Comparison of ENCODE assay signal across 19 cellular contexts in genomic region chr7:3103614-3104399, GRCh38.
DNase-seq lines count a peak whose midpoint lies in the region; ATAC-seq, FAIRE-seq and TF ChIP-seq lines count a peak whose summit lies in the region.
"Had no signal": no experiment of that assay in that cellular context is flagged by ENCODE, and none has a peak within 500 bp of the region (broad histone marks: within the 10 kb centered on the region; RNA-seq: fewer than 3 reads in every experiment).

No MANE protein-coding gene starts in this region.

- BruUV-seq in HepG2 (replicated peaks; lab: Mats Ljungman, UMichigan) = no TSS peak

- H3K9ac ChIP-seq in HepG2 (ENCODE audit: insufficient read depth, low read depth, low read length) (no peak overlapping the region), GM23248 (no peak overlapping the region)
- H3K9ac ChIP-seq: parathyroid adenoma had no signal

- no peak for FAIRE-seq in HepG2 (lab: Jason Lieb, UNC)
- FAIRE-seq: A549, colon, GM12891, keratinocyte had no signal

- no peaks in the 10 kb centered on the region for H3K27me3 Mint-ChIP-seq in activated CD4-positive, alpha-beta T cell treated with anti-CD3 and anti-CD28 coated beads, Interleukin-2, amount 10 ng/mL, durations not matched to agents 7 days and 5 days
- H3K27me3 Mint-ChIP-seq in activated naive CD8-positive, alpha-beta T cell treated with anti-CD3 and anti-CD28 coated beads, Interleukin-2, amount 10 ng/mL, durations not matched to agents 7 days and 5 days = no peaks in the 10 kb centered on the region
- H3K27me3 Mint-ChIP-seq: CD4-positive, alpha-beta memory T cell had no signal

- peaks cover 78% of the 10 kb centered on the region for H3K4me1 Mint-ChIP-seq in activated CD4-positive, alpha-beta T cell treated with anti-CD3 and anti-CD28 coated beads, Interleukin-2, amount 10 ng/mL, durations not matched to agents 7 days and 5 days
- peaks cover 63% of the 10 kb centered on the region for H3K4me1 Mint-ChIP-seq in activated naive CD8-positive, alpha-beta T cell treated with anti-CD3 and anti-CD28 coated beads, Interleukin-2, amount 10 ng/mL, durations not matched to agents 7 days and 5 days

- intact Hi-C loops in HepG2 (cut with micrococcal nuclease; ENCODE audit: unreplicated experiment) = no loop called here

- CTCF ChIA-PET in activated CD4-positive, alpha-beta T cell treated with anti-CD3 and anti-CD28 coated beads, Interleukin-2, amount 10 ng/mL, durations not matched to agents 7 days and 5 days (lab: Charles Lee) = interaction anchor here (0.9 to 1.1 kb wide), 3 partner anchors 12 to 39 kb away, joined by 3 to 6 read pairs (median 4); no protein-coding TSS in a partner anchor
- CTCF ChIA-PET in HepG2 (lab: Yijun Ruan, JAX; ENCODE audit: low intra/inter-chr PET ratio, low total read pairs) = no interaction called here

- H3K79me2 ChIP-seq in HepG2 (ENCODE audit: insufficient read depth, low read length) (no peaks in the 10 kb centered on the region), GM23248 (ENCODE audit: insufficient read depth) (no peaks in the 10 kb centered on the region)
- H3K79me2 ChIP-seq: parathyroid adenoma had no signal

- no peak for TF ChIP-seq RAD21 in HepG2 (CRISPR knock-in tag; IDR thresholded peaks at IDR 0.05)

- no peaks in the 10 kb centered on the region for H3F3A ChIP-seq in GM23248 (ENCODE audit: insufficient read depth)

- TF ChIP-seq POLR2A in HepG2 (IDR thresholded peaks at IDR 0.05; ENCODE audit: insufficient read depth in 1 of 2, low read depth in 2 of 2, low read length in 2 of 2) = no peak

- ATAC-seq in activated naive CD8-positive, alpha-beta T cell treated with anti-CD3 and anti-CD28 coated beads, Interleukin-2, amount 10 ng/mL, durations not matched to agents 7 days and 5 days (ENCODE audit: low read depth) = peak; percentile 22
- ATAC-seq in HepG2 (no peak), HG02763 (IDR thresholded peaks at IDR 0.05; ENCODE audit: unreplicated experiment) (no peak)
- ATAC-seq: A549, PC-3, SK-N-SH treated with all-trans-retinoic acid at 6 μM for 48 hours had no signal

- no peaks in the 10 kb centered on the region for H3K36me3 ChIP-seq in HepG2 (replicated peaks in 1 of 2; ENCODE audit: control insufficient read depth in 1 of 2, insufficient read depth in 2 of 2, low read length in 2 of 2)
- H3K36me3 ChIP-seq in GM23248 (ENCODE audit: low read depth) = no peaks in the 10 kb centered on the region

- peak; percentile 39 for DNase-seq in activated CD4-positive, alpha-beta T cell treated with anti-CD3 and anti-CD28 coated beads, Interleukin-2, amount 10 ng/mL, durations not matched to agents 7 days and 5 days
- DNase-seq in activated CD4-positive, alpha-beta T cell treated with anti-CD3 and anti-CD28 coated beads, Interleukin-2, amount 50 U/mL, for 4 hours = no peak
- DNase-seq in activated naive CD8-positive, alpha-beta T cell treated with anti-CD3 and anti-CD28 coated beads, Interleukin-2, amount 10 ng/mL, durations not matched to agents 7 days and 5 days = peak; percentile 31
- DNase-seq in HepG2 (ENCODE audit: low spot score) (no peak), substantia nigra (lab: John Stamatoyannopoulos, UW) (peak in 1 of 49 donors; percentile 9), G401 (ENCODE audit: low spot score) (no peak), GM23248 (no peak)
- DNase-seq: CD4-positive, alpha-beta memory T cell; glutamatergic neuron; NCI-H524 treated with DMSO at 0.1 percent for 48 hours; PC-3 had no signal

- H4K20me1 ChIP-seq in HepG2 (ENCODE audit: insufficient read depth, low read length) (peaks cover 2% of the 10 kb centered on the region; the same call in 1 of the 2 replicates), GM23248 (ENCODE audit: insufficient read depth) (no peaks in the 10 kb centered on the region)

- POLR2A ChIA-PET in activated CD4-positive, alpha-beta T cell treated with anti-CD3 and anti-CD28 coated beads, Interleukin-2, amount 10 ng/mL, durations not matched to agents 7 days and 5 days (lab: Charles Lee) = no interaction called here
- POLR2A ChIA-PET in activated naive CD8-positive, alpha-beta T cell treated with anti-CD3 and anti-CD28 coated beads, Interleukin-2, amount 10 ng/mL, durations not matched to agents 7 days and 5 days (lab: Charles Lee) = interaction anchor here (0.6 to 3.2 kb wide), 3 partner anchors 10 to 38 kb away, joined by 3 to 17 read pairs (median 3); no protein-coding TSS in a partner anchor
- POLR2A ChIA-PET in HepG2 (lab: Yijun Ruan, JAX) = no interaction called here

- H3K4me1 ChIP-seq in HepG2 (ENCODE audit: insufficient read depth, low read length) (no peaks in the 10 kb centered on the region), GM23248 (ENCODE audit: insufficient read depth) (no peaks in the 10 kb centered on the region)
- H3K4me1 ChIP-seq: A549, parathyroid adenoma had no signal

- H3K27ac ChIP-seq in HepG2 (ENCODE audit: extremely low read length, insufficient read depth, low read length) (no peak overlapping the region), substantia nigra (ENCODE audit: low read depth, low read length, poor library complexity, severe bottlenecking) (peak overlapping the region; percentile 55), GM23248 (no peak overlapping the region)
- H3K27ac ChIP-seq: A549, epithelial cell of prostate, parathyroid adenoma had no signal

- no peaks in the 10 kb centered on the region for H3K9me2 ChIP-seq in GM23248 (ENCODE audit: insufficient read depth)

- peaks cover 33% of the 10 kb centered on the region for H3K36me3 Mint-ChIP-seq in activated CD4-positive, alpha-beta T cell treated with anti-CD3 and anti-CD28 coated beads, Interleukin-2, amount 10 ng/mL, durations not matched to agents 7 days and 5 days (ENCODE audit: low read depth)
- peaks cover 27% of the 10 kb centered on the region for H3K36me3 Mint-ChIP-seq in activated naive CD8-positive, alpha-beta T cell treated with anti-CD3 and anti-CD28 coated beads, Interleukin-2, amount 10 ng/mL, durations not matched to agents 7 days and 5 days
- H3K36me3 Mint-ChIP-seq: CD4-positive, alpha-beta memory T cell had no signal

- 49% methylated on average over 12 of the region's 12 CpGs for WGBS in HepG2 (ENCODE audit: low lambda C conversion rate)
- WGBS in GM23248 (ENCODE audit: low coverage in 1 of 2, low lambda C conversion rate in 2 of 2, missing lambda C conversion rate in 2 of 2), 2 experiments = 53 to 59% methylated on average over 12 of the region's 12 CpGs

- H3K27me3 ChIP-seq in HepG2 (ENCODE audit: control insufficient read depth in 1 of 2, insufficient read depth in 2 of 2, low read length in 2 of 2) (peaks cover 2 to 26% of the 10 kb centered on the region in 2 experiments; a peak in 2 of 5 replicates), GM23248 (replicated peaks; ENCODE audit: insufficient read depth) (no peaks in the 10 kb centered on the region)

- H3K4me3 ChIP-seq in HepG2 (replicated peaks in 1 of 3; ENCODE audit: insufficient read depth in 1 of 3, low read depth in 2 of 3, low read length in 3 of 3) (no peak overlapping the region), GM23248 (no peak overlapping the region)
- H3K4me3 ChIP-seq: A549 had no signal

- H2AFZ ChIP-seq in HepG2 (ENCODE audit: low read length) (no peak overlapping the region), GM23248 (no peak overlapping the region)
- H2AFZ ChIP-seq: parathyroid adenoma had no signal

- in situ Hi-C loops in HepG2 (cut with HindIII; ENCODE audit: extremely low pct_ligation_motif_present, low pct_unique_long_range_greater_than_20kb) (no loop called here), G401 (cut with HindIII; ENCODE audit: low sequenced_read_pairs) (no loop called here), GM23248 (cut with MboI) (no loop called here)

- H3K4me3 Mint-ChIP-seq in activated CD4-positive, alpha-beta T cell treated with anti-CD3 and anti-CD28 coated beads, Interleukin-2, amount 10 ng/mL, durations not matched to agents 7 days and 5 days = no peak overlapping the region
- H3K4me3 Mint-ChIP-seq in activated naive CD8-positive, alpha-beta T cell treated with anti-CD3 and anti-CD28 coated beads, Interleukin-2, amount 10 ng/mL, durations not matched to agents 7 days and 5 days = peak overlapping the region; percentile 47

- peaks cover 14% of the 10 kb centered on the region for H3K9me3 Mint-ChIP-seq in activated CD4-positive, alpha-beta T cell treated with anti-CD3 and anti-CD28 coated beads, Interleukin-2, amount 10 ng/mL, durations not matched to agents 7 days and 5 days
- peaks cover 6% of the 10 kb centered on the region for H3K9me3 Mint-ChIP-seq in activated naive CD8-positive, alpha-beta T cell treated with anti-CD3 and anti-CD28 coated beads, Interleukin-2, amount 10 ng/mL, durations not matched to agents 7 days and 5 days

- no peak for TF ChIP-seq EP300 in HepG2 (IDR thresholded peaks at IDR 0.05; ENCODE audit: low read depth in 2 of 2, low read length in 2 of 2)
- TF ChIP-seq EP300 in HepG2 (CRISPR knock-in tag; IDR thresholded peaks at IDR 0.05; ENCODE audit: borderline replicate concordance) = no peak

- peak overlapping the region; percentile 65 for H3K27ac Mint-ChIP-seq in activated CD4-positive, alpha-beta T cell treated with anti-CD3 and anti-CD28 coated beads, Interleukin-2, amount 10 ng/mL, durations not matched to agents 7 days and 5 days
- H3K27ac Mint-ChIP-seq in activated naive CD8-positive, alpha-beta T cell treated with anti-CD3 and anti-CD28 coated beads, Interleukin-2, amount 10 ng/mL, durations not matched to agents 7 days and 5 days = peak overlapping the region; percentile 93

- H3K4me2 ChIP-seq in HepG2 (ENCODE audit: low read depth, low read length) (no peak overlapping the region), GM23248 (ENCODE audit: unreplicated experiment) (no peak overlapping the region)
- H3K4me2 ChIP-seq: A549 had no signal

- H3K9me3 ChIP-seq in HepG2 (ENCODE audit: low read length) = no peaks in the 10 kb centered on the region; the same call in 1 of the 2 replicates
- no peaks in the 10 kb centered on the region for H3K9me3 ChIP-seq in GM23248 (ENCODE audit: low read depth)

- no peak for TF ChIP-seq CTCF in HepG2 (CRISPR knock-in tag; IDR thresholded peaks at IDR 0.05)

TF ChIP-seq in HepG2, 621 proteins besides CTCF, POLR2A, EP300 and RAD21 (continues in another document):
- no peak for TF ChIP-seq ZNF652 (CRISPR knock-in tag; IDR thresholded peaks at IDR 0.05; ENCODE audit: borderline replicate concordance, low read depth)

Comparison
In these comparisons a context has a peak if more than half of its experiments do, and no peak if none do; other contexts are left out.
1. DNase-seq: peak in activated CD4-positive, alpha-beta T cell treated with anti-CD3 and anti-CD28 coated beads, Interleukin-2, amount 10 ng/mL, durations not matched to agents 7 days and 5 days (single experiment) and activated naive CD8-positive, alpha-beta T cell treated with anti-CD3 and anti-CD28 coated beads, Interleukin-2, amount 10 ng/mL, durations not matched to agents 7 days and 5 days (single experiment); none in activated CD4-positive, alpha-beta T cell treated with anti-CD3 and anti-CD28 coated beads, Interleukin-2, amount 50 U/mL, for 4 hours (0 of 2), HepG2 (single experiment), G401 (single experiment) and GM23248 (single experiment).